ENCODE assay signal across 25 cellular contexts in the genomic region with DNA sequence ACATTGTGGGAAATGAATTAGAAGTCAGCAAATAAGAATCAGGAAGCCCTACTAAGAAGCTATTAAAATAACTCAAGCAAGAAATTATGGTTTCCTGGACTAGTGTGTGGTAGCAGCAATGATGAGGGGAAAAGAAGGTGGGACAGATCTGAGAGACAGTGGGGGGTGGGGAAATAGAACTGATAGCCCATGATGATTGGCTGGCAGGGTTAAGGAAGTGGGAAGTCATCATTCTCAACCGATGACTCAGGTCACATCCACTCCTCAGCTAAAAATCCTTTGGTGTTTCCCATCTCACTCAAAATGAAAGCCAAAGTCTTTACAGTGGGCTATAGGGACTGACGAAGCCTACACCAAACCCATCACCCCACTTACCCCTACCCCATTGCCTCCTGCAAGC.
A peak's percentile ranks its signal among the peaks of the same experiment; 100 is the strongest.
DNase-seq lines count a peak whose midpoint lies in the region; ATAC-seq and TF ChIP-seq lines count a peak whose summit lies in the region.
"Had no signal": no experiment of that assay in that cellular context is flagged by ENCODE, and none has a peak within 500 bp of the region (broad histone marks: within the 10 kb centered on the region; RNA-seq: fewer than 3 reads in every experiment).

No MANE protein-coding gene starts in this region.

- H3K27me3 ChIP-seq in OCI-LY3 (ENCODE audit: low read depth, low read length) (no peaks in the 10 kb centered on the region), ascending aorta (no peaks in the 10 kb centered on the region)
- H3K27me3 ChIP-seq: esophagus muscularis mucosa, ovary, thyroid gland had no signal

- no peaks in the 10 kb centered on the region for H3K79me2 ChIP-seq in OCI-LY3 (ENCODE audit: low read length)

- no peaks in the 10 kb centered on the region for H4K20me1 ChIP-seq in OCI-LY3 (ENCODE audit: insufficient read depth, low read length)

- ATAC-seq in GM18502 (IDR thresholded peaks at IDR 0.05; ENCODE audit: poor library complexity, unreplicated experiment) (peak; percentile 47), HG02678 (IDR thresholded peaks at IDR 0.05; ENCODE audit: unreplicated experiment) (peak; percentile 49)
- ATAC-seq in stimulated activated effector memory CD8-positive, alpha-beta T cell treated with anti-CD3 and anti-CD28 coated beads, Interleukin-12 subunit alpha, Interleukin-12 subunit beta, amount 100 ng/mL, for 72 hours: peak; percentile 55
- ATAC-seq: activated CD4-positive, CD25-positive, alpha-beta regulatory T cell treated with anti-CD3 and anti-CD28 coated beads, Interleukin-2, amount 50 U/mL, for 24 hours; stimulated activated naive B cell treated with anti-CD40 and anti-IgM and Interleukin-4, amounts not matched to agents 10 μg/mL and 1 μg/mL and 100 μg/mL, for 72 hours had no signal

- TF ChIP-seq CTCF in OCI-LY3 (IDR thresholded peaks at IDR 0.05; ENCODE audit: low read depth, low read length) (no peak), ascending aorta (IDR thresholded peaks at IDR 0.05) (no peak)

- peak overlapping the region; percentile 2; the same call in 1 of the 2 replicates for H3K4me3 ChIP-seq in OCI-LY3 (ENCODE audit: low read length)
- no peak overlapping the region for H3K4me3 ChIP-seq in ascending aorta
- H3K4me3 ChIP-seq: esophagus muscularis mucosa, GM23248, ovary, thyroid gland had no signal

- H3K27ac ChIP-seq in OCI-LY3 (ENCODE audit: low read length) (peak overlapping the region; percentile 41), ascending aorta (no peak overlapping the region)
- H3K27ac ChIP-seq: esophagus muscularis mucosa, GM23248, ovary, thyroid gland had no signal

- H2AFZ ChIP-seq in OCI-LY3 (ENCODE audit: low read depth, low read length): no peak overlapping the region
- H2AFZ ChIP-seq: GM23248 had no signal

- no peak overlapping the region for H3K4me3 Mint-ChIP-seq in stimulated activated effector memory CD8-positive, alpha-beta T cell treated with anti-CD3 and anti-CD28 coated beads, Interleukin-12 subunit alpha, Interleukin-12 subunit beta, amount 100 ng/mL, for 72 hours
- H3K4me3 Mint-ChIP-seq: activated T-helper 1 cell treated with anti-CD3 and anti-CD28 coated beads, Interleukin-12 subunit alpha, Interleukin-12 subunit beta, Interleukin-2, Interleukin-4 antibody, amounts not matched to agents 30 ng/mL and 10 ng/mL and 1 ng/mL, durations not matched to agents 14 hours and 24 hours and 36 hours; B cell; memory B cell; stimulated activated naive B cell treated with anti-CD40 and anti-IgM and Interleukin-4, amounts not matched to agents 10 μg/mL and 1 μg/mL and 100 μg/mL, for 72 hours had no signal

- peak overlapping the region; percentile 39; the same call in 1 of the 2 replicates for H3K4me2 ChIP-seq in OCI-LY3 (ENCODE audit: low read length)

- H3K9me3 Mint-ChIP-seq in stimulated activated effector memory CD8-positive, alpha-beta T cell treated with anti-CD3 and anti-CD28 coated beads, Interleukin-12 subunit alpha, Interleukin-12 subunit beta, amount 100 ng/mL, for 72 hours: peaks cover 8% of the 10 kb centered on the region
- H3K9me3 Mint-ChIP-seq: activated T-helper 1 cell treated with anti-CD3 and anti-CD28 coated beads, Interleukin-12 subunit alpha, Interleukin-12 subunit beta, Interleukin-2, Interleukin-4 antibody, amounts not matched to agents 30 ng/mL and 10 ng/mL and 1 ng/mL, durations not matched to agents 14 hours and 24 hours and 36 hours; memory B cell had no signal

- H3K36me3 ChIP-seq in OCI-LY3 (replicated peaks; ENCODE audit: low read depth, low read length) (peaks cover 5% of the 10 kb centered on the region), ascending aorta (no peaks in the 10 kb centered on the region)
- H3K36me3 ChIP-seq: esophagus muscularis mucosa, ovary, thyroid gland had no signal

- H3K4me1 ChIP-seq in OCI-LY3 (ENCODE audit: low read length) (peaks cover 39% of the 10 kb centered on the region), ascending aorta (no peaks in the 10 kb centered on the region)
- H3K4me1 ChIP-seq: Caco-2, thyroid gland had no signal

- H3K9ac ChIP-seq in OCI-LY3 (ENCODE audit: low read length): no peak overlapping the region
- H3K9ac ChIP-seq: GM23248 had no signal

- no peaks in the 10 kb centered on the region for H3K4me1 Mint-ChIP-seq in stimulated activated effector memory CD8-positive, alpha-beta T cell treated with anti-CD3 and anti-CD28 coated beads, Interleukin-12 subunit alpha, Interleukin-12 subunit beta, amount 100 ng/mL, for 72 hours
- H3K4me1 Mint-ChIP-seq: B cell, memory B cell had no signal

- H3K9me3 ChIP-seq in OCI-LY3 (ENCODE audit: insufficient read depth, low read length): no peaks in the 10 kb centered on the region
- H3K9me3 ChIP-seq in ascending aorta: no peaks in the 10 kb centered on the region
- H3K9me3 ChIP-seq: Caco-2, esophagus muscularis mucosa, ovary, thyroid gland had no signal

- no peak overlapping the region for H3K27ac Mint-ChIP-seq in stimulated activated effector memory CD8-positive, alpha-beta T cell treated with anti-CD3 and anti-CD28 coated beads, Interleukin-12 subunit alpha, Interleukin-12 subunit beta, amount 100 ng/mL, for 72 hours
- H3K27ac Mint-ChIP-seq: activated naive CD4-positive, alpha-beta T cell treated with anti-CD3 and anti-CD28 coated beads, Interleukin-2, amount 50 U/mL, for 72 hours; activated T-helper 1 cell treated with anti-CD3 and anti-CD28 coated beads, Interleukin-12 subunit alpha, Interleukin-12 subunit beta, Interleukin-2, Interleukin-4 antibody, amounts not matched to agents 30 ng/mL and 10 ng/mL and 1 ng/mL, durations not matched to agents 14 hours and 24 hours and 36 hours; B cell; memory B cell; stimulated activated naive B cell treated with anti-CD40 and anti-IgM and Interleukin-4, amounts not matched to agents 10 μg/mL and 1 μg/mL and 100 μg/mL, for 72 hours had no signal

- DNase-seq in stimulated activated effector memory CD8-positive, alpha-beta T cell treated with anti-CD3 and anti-CD28 coated beads, Interleukin-12 subunit alpha, Interleukin-12 subunit beta, amount 100 ng/mL, for 72 hours (ENCODE audit: low spot score in 2 of 2): no peak
- DNase-seq in NCI-H1105 treated with DMSO at 0.1 percent for 48 hours (lab: John Stamatoyannopoulos, UW) (no peak), C1 segment of cervical spinal cord (lab: John Stamatoyannopoulos, UW) (no peak), ascending aorta (ENCODE audit: low spot score in 2 of 2) (no peak)
- DNase-seq: Caco-2; effector memory CD4-positive, alpha-beta T cell; GM23248; Kasumi-1; NCI-H1105; NCI-H446 treated with DMSO at 0.1 percent for 48 hours; NK-92 treated with Interleukin-12 subunit alpha and Interleukin-12 subunit beta, amount 100 ng/mL, for 24 hours; ovary; RPMI8226; stimulated activated naive B cell treated with anti-CD40 and anti-IgM and Interleukin-4, amounts not matched to agents 10 μg/mL and 1 μg/mL and 100 μg/mL, for 72 hours; T1000; thyroid gland had no signal

- intact Hi-C loops in ascending aorta (cut with DNase I): no loop called here

- H3K36me3 Mint-ChIP-seq in stimulated activated effector memory CD8-positive, alpha-beta T cell treated with anti-CD3 and anti-CD28 coated beads, Interleukin-12 subunit alpha, Interleukin-12 subunit beta, amount 100 ng/mL, for 72 hours: no peaks in the 10 kb centered on the region
- H3K36me3 Mint-ChIP-seq: activated naive CD4-positive, alpha-beta T cell treated with anti-CD3 and anti-CD28 coated beads, Interleukin-2, amount 50 U/mL, for 72 hours; memory B cell; stimulated activated naive B cell treated with anti-CD40 and anti-IgM and Interleukin-4, amounts not matched to agents 10 μg/mL and 1 μg/mL and 100 μg/mL, for 72 hours had no signal
